Comparison of ENCODE assay signal across 14 cellular contexts in the genomic region with DNA sequence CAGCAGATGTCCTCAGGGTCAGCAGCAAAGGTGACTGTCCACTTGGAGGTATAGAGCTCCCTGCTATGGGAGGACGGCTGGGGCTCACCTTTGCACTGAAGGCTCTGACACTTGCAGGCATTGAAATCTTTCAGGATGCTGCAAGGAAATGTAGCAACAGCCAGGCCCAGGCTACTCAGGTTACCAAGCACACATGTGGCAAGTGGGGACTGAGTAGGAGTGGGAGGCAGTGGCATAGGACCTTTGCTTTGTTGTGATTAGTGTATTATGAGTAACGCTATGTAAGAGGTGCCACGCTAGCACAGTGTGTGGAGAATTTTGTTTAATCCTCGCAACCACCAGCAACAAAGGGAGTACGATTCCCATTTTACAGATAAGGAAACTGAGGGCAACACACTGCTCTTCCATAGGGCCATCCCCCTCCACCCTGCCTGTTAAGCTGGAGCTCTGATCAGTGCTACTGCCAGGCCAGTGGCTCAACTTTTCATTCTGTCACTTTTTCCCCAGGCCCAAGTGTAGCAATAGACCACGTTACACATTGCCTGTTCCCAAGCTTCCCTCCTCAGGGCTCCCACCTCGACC. TPM values are rescaled to one million over a fixed set of nuclear protein-coding genes. Genes with fewer than 3 reads are reported as not detected.
"Had no signal": no experiment of that assay in that cellular context is flagged by ENCODE, and none has a peak within 500 bp of the region (broad histone marks: within the 10 kb centered on the region; RNA-seq: fewer than 3 reads in every experiment).

No MANE protein-coding gene starts in this region.

- ATAC-seq: left colon; stimulated activated naive CD8-positive, alpha-beta T cell treated with anti-CD3 and anti-CD28 coated beads, Interleukin-15, Interleukin-2, amounts not matched to agents 100 U/mL and 50 U/mL, for 24 hours had no signal

- H3K27ac ChIP-seq: ovary, thoracic aorta had no signal

- H3K9me3 ChIP-seq: ovary, thoracic aorta had no signal

- H3K27me3 Mint-ChIP-seq: brain had no signal

- H3K36me3 ChIP-seq: ovary had no signal

- H3K4me3 ChIP-seq: ovary, thoracic aorta had no signal

- H3K27me3 ChIP-seq: ovary had no signal

- DNase-seq: activated T-cell treated with anti-CD3 and anti-CD28 coated beads, Interleukin-2, amount 50 U/mL, for 48 hours; amniotic stem cell; foreskin melanocyte; head of caudate nucleus; left colon; mammary epithelial cell; nephron progenitor cell; ovary; stimulated activated CD4-positive, alpha-beta T cell treated with anti-CD3 and anti-CD28 coated beads, Interleukin-2, amount 100 ng/mL, for 48 hours; stimulated activated naive CD8-positive, alpha-beta T cell treated with anti-CD3 and anti-CD28 coated beads, Interleukin-15, Interleukin-2, amounts not matched to agents 100 U/mL and 50 U/mL, for 24 hours had no signal

- H3K4me3 Mint-ChIP-seq: brain, nephron progenitor cell had no signal

- H3K27ac Mint-ChIP-seq: nephron progenitor cell had no signal

- H3K9me3 Mint-ChIP-seq: brain, nephron progenitor cell had no signal

RNA-seq across cellular contexts. Expression of gene LEFTY1, which starts 28.0 kb away (rescaled TPM):
- total RNA-seq: endothelial cell of umbilical vein; mammary epithelial cell; T-helper 2 cell treated with Interferon-gamma antibody and Interleukin-4, amounts not matched to agents 100 ng/mL and 5 ng/mL, for 36 hours; thoracic aorta had no signal
